Comparison of ENCODE assay signal across 18 cellular contexts in genomic region chr21:26790289-26790688, GRCh38. TPM values are rescaled to one million over a fixed set of nuclear protein-coding genes. Genes with fewer than 3 reads are reported as not detected.
DNase-seq lines count a peak whose midpoint lies in the region; ATAC-seq and TF ChIP-seq lines count a peak whose summit lies in the region.
"Had no signal": no experiment of that assay in that cellular context is flagged by ENCODE, and none has a peak within 500 bp of the region (broad histone marks: within the 10 kb centered on the region; RNA-seq: fewer than 3 reads in every experiment).

No MANE protein-coding gene starts in this region.

- H3K79me2 ChIP-seq in smooth muscle cell (ENCODE audit: low read depth): no peaks in the 10 kb centered on the region

- no peak for TF ChIP-seq CTCF in liver (IDR thresholded peaks at IDR 0.05; ENCODE audit: low read depth, low read length, missing input control)
- TF ChIP-seq CTCF in right lobe of liver (IDR thresholded peaks at IDR 0.05): no peak
- TF ChIP-seq CTCF in coronary artery (IDR thresholded peaks at IDR 0.05): no peak
- TF ChIP-seq CTCF in smooth muscle cell (IDR thresholded peaks at IDR 0.05; ENCODE audit: borderline replicate concordance, insufficient read depth, poor library complexity, severe bottlenecking): no peak
- TF ChIP-seq CTCF in WTC11 (IDR thresholded peaks at IDR 0.05): no peak

- H3K4me3 Mint-ChIP-seq in WTC11: no peak overlapping the region
- H3K4me3 Mint-ChIP-seq: CD4-positive, CD25-positive, alpha-beta regulatory T cell had no signal

- DNase-seq in right lobe of liver (no peak), coronary artery (ENCODE audit: low spot score) (no peak), smooth muscle cell (lab: John Stamatoyannopoulos, UW; ENCODE audit: unreplicated experiment) (no peak), WTC11 (ENCODE audit: low spot score) (no peak), COLO668 (lab: John Stamatoyannopoulos, UW; ENCODE audit: unreplicated experiment) (no peak)
- DNase-seq: BE2C; CD4-positive, CD25-positive, alpha-beta regulatory T cell; DMS79; GOT3; KBM-7; NCI-H1105; NCI-H1694 treated with DMSO at 0.1 percent for 48 hours; NK-92 treated with Interleukin-12 subunit alpha and Interleukin-12 subunit beta, amount 100 ng/mL, for 24 hours had no signal

- no peaks in the 10 kb centered on the region for H3F3A ChIP-seq in smooth muscle cell (ENCODE audit: low read depth)

- POLR2A ChIA-PET in WTC11 (lab: Charles Lee): no interaction called here

- H3K27me3 Mint-ChIP-seq in WTC11 (ENCODE audit: low read depth): no peaks in the 10 kb centered on the region
- H3K27me3 Mint-ChIP-seq: CD4-positive, CD25-positive, alpha-beta regulatory T cell had no signal

- no peaks in the 10 kb centered on the region; the same call in 1 of the 2 replicates for H3K9me3 Mint-ChIP-seq in WTC11

- CTCF ChIA-PET in WTC11 (lab: Charles Lee): no interaction called here

- peak overlapping the region; percentile 75 for H2AFZ ChIP-seq in smooth muscle cell (ENCODE audit: low read depth)

- TF ChIP-seq RAD21 in liver (IDR thresholded peaks at IDR 0.05): no peak

- peaks cover 0 to 3% (median under 1%) of the 10 kb centered on the region in 4 donors for H3K9me3 ChIP-seq in liver (ENCODE audit: control insufficient read depth in 4 of 4, low read length in 3 of 4)
- no peaks in the 10 kb centered on the region for H3K9me3 ChIP-seq in right lobe of liver
- no peaks in the 10 kb centered on the region for H3K9me3 ChIP-seq in smooth muscle cell (replicated peaks; ENCODE audit: low read depth)
- H3K9me3 ChIP-seq: BE2C had no signal

- TF ChIP-seq POLR2A in right lobe of liver (IDR thresholded peaks at IDR 0.05): no peak

- no peak overlapping the region for H3K9ac ChIP-seq in liver (ENCODE audit: low read depth in 1 of 2, low read length in 2 of 2)
- no peak overlapping the region for H3K9ac ChIP-seq in smooth muscle cell (ENCODE audit: low read depth)

- H3K4me2 ChIP-seq in smooth muscle cell: no peak overlapping the region

- no peaks in the 10 kb centered on the region for H3K4me1 Mint-ChIP-seq in WTC11
- H3K4me1 Mint-ChIP-seq: CD4-positive, CD25-positive, alpha-beta regulatory T cell had no signal

- H3K36me3 ChIP-seq in liver (ENCODE audit: control insufficient read depth in 4 of 4, insufficient read depth in 3 of 4, low read depth in 1 of 4, low read length in 3 of 4) (no peaks in the 10 kb centered on the region), right lobe of liver (no peaks in the 10 kb centered on the region), smooth muscle cell (ENCODE audit: low read depth) (no peaks in the 10 kb centered on the region)
- H3K36me3 ChIP-seq: BE2C had no signal

- H3K4me1 ChIP-seq in liver (ENCODE audit: control insufficient read depth in 4 of 4, insufficient read depth in 4 of 4, low read length in 3 of 4): no peaks in the 10 kb centered on the region
- no peaks in the 10 kb centered on the region for H3K4me1 ChIP-seq in right lobe of liver
- H3K4me1 ChIP-seq in smooth muscle cell (ENCODE audit: low read depth): no peaks in the 10 kb centered on the region
- H3K4me1 ChIP-seq: BE2C had no signal

- H3K27ac ChIP-seq in liver (ENCODE audit: low read depth in 1 of 2, low read length in 2 of 2) (peak overlapping the region; percentile 20 to 25), right lobe of liver (no peak overlapping the region), coronary artery (peak overlapping the region; percentile 66 to 85), smooth muscle cell (ENCODE audit: low read depth) (no peak overlapping the region)

- H3K36me3 Mint-ChIP-seq in WTC11: no peaks in the 10 kb centered on the region
- H3K36me3 Mint-ChIP-seq: CD4-positive, CD25-positive, alpha-beta regulatory T cell had no signal

- H3K4me3 ChIP-seq in liver (ENCODE audit: low read depth in 1 of 3, low read length in 3 of 3) (no peak overlapping the region), right lobe of liver (no peak overlapping the region), coronary artery (no peak overlapping the region), smooth muscle cell (no peak overlapping the region)

- no peak overlapping the region for H3K27ac Mint-ChIP-seq in WTC11
- H3K27ac Mint-ChIP-seq: CD4-positive, CD25-positive, alpha-beta regulatory T cell had no signal

- ATAC-seq in right lobe of liver: no peak
- no peak for ATAC-seq in WTC11
- no peak for ATAC-seq in HG03108 (IDR thresholded peaks at IDR 0.05; ENCODE audit: unreplicated experiment)
- ATAC-seq in esophagus mucosa: no peak
- ATAC-seq: HCT116, Right ventricle myocardium inferior had no signal

- no peaks in the 10 kb centered on the region for H4K20me1 ChIP-seq in smooth muscle cell (ENCODE audit: low read depth)

- intact Hi-C loops in right lobe of liver (cut with DNase I): no loop called here

- H3K27me3 ChIP-seq in liver (ENCODE audit: control insufficient read depth in 4 of 4, insufficient read depth in 4 of 4, low read length in 3 of 4) (no peaks in the 10 kb centered on the region), right lobe of liver (no peaks in the 10 kb centered on the region), smooth muscle cell (ENCODE audit: low read depth) (no peaks in the 10 kb centered on the region)
- H3K27me3 ChIP-seq: BE2C had no signal

TF ChIP-seq in liver, 16 proteins besides CTCF, POLR2A, EP300 and RAD21 (continues in another document):
- TF ChIP-seq MAX (IDR thresholded peaks at IDR 0.05) (no peak), EGR1 (IDR thresholded peaks at IDR 0.05; ENCODE audit: low read depth in 2 of 2) (no peak), JUND (IDR thresholded peaks at IDR 0.05) (no peak), FOXA2 (IDR thresholded peaks at IDR 0.05) (no peak), SP1 (IDR thresholded peaks at IDR 0.05) (no peak), HNF4G (IDR thresholded peaks at IDR 0.05) (no peak), ZBTB33 (IDR thresholded peaks at IDR 0.05) (no peak), FOXA1 (IDR thresholded peaks at IDR 0.05) (no peak), NR2F2 (IDR thresholded peaks at IDR 0.05) (no peak), TAF1 (conservative IDR thresholded peaks at IDR 0.05) (no peak), YY1 (IDR thresholded peaks at IDR 0.05) (no peak)

TF ChIP-seq in WTC11, 78 proteins besides CTCF, POLR2A, EP300 and RAD21 (continues in another document):
- no peak for TF ChIP-seq PRRX2 (CRISPR knock-in tag; IDR thresholded peaks at IDR 0.05)
- no peak for TF ChIP-seq GTF2I (CRISPR knock-in tag; conservative IDR thresholded peaks at IDR 0.05)
- no peak for TF ChIP-seq HMGXB4 (CRISPR knock-in tag; IDR thresholded peaks at IDR 0.05)
- no peak for TF ChIP-seq USF1 (CRISPR knock-in tag; IDR thresholded peaks at IDR 0.05)
- TF ChIP-seq ZNF317 (CRISPR knock-in tag; IDR thresholded peaks at IDR 0.05; ENCODE audit: borderline replicate concordance, low read depth): no peak
- no peak for TF ChIP-seq NFATC4 (CRISPR knock-in tag; IDR thresholded peaks at IDR 0.05)
- no peak for TF ChIP-seq FOXP4 (CRISPR knock-in tag; IDR thresholded peaks at IDR 0.05)
- no peak for TF ChIP-seq RORB (CRISPR knock-in tag; IDR thresholded peaks at IDR 0.05)
- TF ChIP-seq MXD4 (CRISPR knock-in tag; IDR thresholded peaks at IDR 0.05; ENCODE audit: borderline replicate concordance): no peak

RNA-seq across cellular contexts. Expression of gene ADAMTS1, which starts 54.9 kb away (rescaled TPM):
- 10 to 100 TPM; 13.4 to 23.1 TPM for total RNA-seq in liver
- polyA plus RNA-seq in liver: 1 to 10 TPM; 3.3 to 8.0 TPM
- total RNA-seq in right lobe of liver: 10 to 100 TPM in 3 of 6 experiments, 1 to 10 TPM in 3; 2.7 to 38.1 (median 9.6) TPM
- total RNA-seq in smooth muscle cell: 181 and 253 TPM in 2 replicates
- 220 and 264 TPM in 2 replicates for polyA plus RNA-seq in smooth muscle cell
- total RNA-seq in WTC11 (2021): 16.9 to 35.6 TPM (median 20.4 TPM) in 3 replicates
- total RNA-seq in esophagus mucosa: 7.9 TPM

Comparison
In these comparisons a context has a peak if more than half of its experiments do, and no peak if none do; other contexts are left out.
1. H3K27ac ChIP-seq: peak in liver (2 of 2) and coronary artery (2 of 2); none in right lobe of liver (0 of 3) and smooth muscle cell (single experiment).